In the genomic region with DNA sequence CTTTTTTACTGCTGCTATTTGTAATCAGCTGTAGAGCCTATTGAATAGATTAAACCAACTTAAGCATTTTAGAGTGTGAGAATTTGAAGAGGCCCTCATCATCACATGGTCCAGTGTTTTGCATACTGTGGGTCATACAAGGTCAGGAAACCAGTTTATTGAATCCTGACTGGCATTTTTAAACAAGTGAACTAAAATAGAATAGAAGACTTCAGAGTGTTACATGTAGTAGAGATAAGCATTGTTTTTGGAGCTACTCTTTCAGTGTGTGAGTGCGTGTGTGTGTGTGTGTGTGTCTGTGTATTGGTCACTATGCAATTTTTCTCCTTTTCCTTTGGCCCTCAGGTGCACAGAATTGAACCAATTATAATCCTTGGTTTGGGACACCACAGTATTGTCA, we compare ENCODE assay signal across 18 cellular contexts.
A peak's percentile ranks its signal among the peaks of the same experiment; 100 is the strongest.
DNase-seq lines count a peak whose midpoint lies in the region; ATAC-seq, FAIRE-seq and TF ChIP-seq lines count a peak whose summit lies in the region.
"Had no signal": no experiment of that assay in that cellular context is flagged by ENCODE, and none has a peak within 500 bp of the region (broad histone marks: within the 10 kb centered on the region; RNA-seq: fewer than 3 reads in every experiment).

No MANE protein-coding gene starts in this region.

- no peak overlapping the region for H3K9ac ChIP-seq in HepG2 (ENCODE audit: insufficient read depth, low read depth, low read length)

- H3K4me1 ChIP-seq in right atrium auricular region (peaks cover 0 to 5% of the 10 kb centered on the region in 2 donors), heart right ventricle (peaks cover 0 to 33% (median 18%) of the 10 kb centered on the region in 9 donors), lower lobe of right lung (no peaks in the 10 kb centered on the region), upper lobe of right lung (no peaks in the 10 kb centered on the region), HepG2 (ENCODE audit: insufficient read depth, low read length) (no peaks in the 10 kb centered on the region)
- H3K4me1 ChIP-seq: A549, BE2C, Caco-2 had no signal

- H3K36me3 ChIP-seq in right atrium auricular region (no peaks in the 10 kb centered on the region), heart right ventricle (no peaks in the 10 kb centered on the region), lower lobe of right lung (no peaks in the 10 kb centered on the region), upper lobe of right lung (no peaks in the 10 kb centered on the region), HepG2 (replicated peaks in 1 of 2; ENCODE audit: control insufficient read depth in 1 of 2, insufficient read depth in 2 of 2, low read length in 2 of 2) (no peaks in the 10 kb centered on the region)
- H3K36me3 ChIP-seq: BE2C had no signal

- 35 to 55% methylated on average over 1 of the region's 1 CpG for WGBS in heart right ventricle, 2 donors
- WGBS in HepG2 (ENCODE audit: low lambda C conversion rate) = 0% methylated on average over 1 of the region's 1 CpG

- no peak for TF ChIP-seq POLR2A in HepG2 (IDR thresholded peaks at IDR 0.05; ENCODE audit: insufficient read depth in 1 of 2, low read depth in 2 of 2, low read length in 2 of 2)

- CTCF ChIA-PET in HepG2 (lab: Yijun Ruan, JAX; ENCODE audit: low intra/inter-chr PET ratio, low total read pairs) = no interaction called here

- no peak for TF ChIP-seq RAD21 in HepG2 (CRISPR knock-in tag; IDR thresholded peaks at IDR 0.05)

- no peaks in the 10 kb centered on the region for H3K79me2 ChIP-seq in HepG2 (ENCODE audit: insufficient read depth, low read length)

- ATAC-seq in Right ventricle myocardium superior (ENCODE audit: poor library complexity) (peak; percentile 91), heart right ventricle (peak; percentile 38 to 89 (median 64)), lower lobe of right lung (peak; percentile 35 to 54), upper lobe of right lung (peak; percentile 57), HG02852 (IDR thresholded peaks at IDR 0.05; ENCODE audit: unreplicated experiment) (no peak), HepG2 (no peak)
- ATAC-seq: A549 had no signal

- no peak overlapping the region for H3K4me3 ChIP-seq in right atrium auricular region
- H3K4me3 ChIP-seq in heart right ventricle = no peak overlapping the region
- no peak overlapping the region for H3K4me3 ChIP-seq in lower lobe of right lung
- H3K4me3 ChIP-seq in upper lobe of right lung = no peak overlapping the region
- H3K4me3 ChIP-seq in HepG2 (replicated peaks in 1 of 3; ENCODE audit: insufficient read depth in 1 of 3, low read depth in 2 of 3, low read length in 3 of 3) = no peak overlapping the region
- H3K4me3 ChIP-seq: A549 had no signal

- no peak for TF ChIP-seq EP300 in HepG2 (IDR thresholded peaks at IDR 0.05; ENCODE audit: low read depth in 2 of 2, low read length in 2 of 2)
- no peak for TF ChIP-seq EP300 in HepG2 (CRISPR knock-in tag; IDR thresholded peaks at IDR 0.05; ENCODE audit: borderline replicate concordance)

- H3K9me3 ChIP-seq in right atrium auricular region (peaks cover 0 to 9% of the 10 kb centered on the region in 2 donors), heart right ventricle (peaks cover 0 to 11% (median 0%) of the 10 kb centered on the region in 11 donors), lower lobe of right lung (no peaks in the 10 kb centered on the region), upper lobe of right lung (no peaks in the 10 kb centered on the region), HepG2 (ENCODE audit: low read length) (no peaks in the 10 kb centered on the region)
- H3K9me3 ChIP-seq: A549, BE2C, Caco-2 had no signal

- H3K27me3 ChIP-seq in right atrium auricular region (no peaks in the 10 kb centered on the region), heart right ventricle (no peaks in the 10 kb centered on the region), lower lobe of right lung (ENCODE audit: low read depth) (no peaks in the 10 kb centered on the region), upper lobe of right lung (peaks cover under 1% of the 10 kb centered on the region), HepG2 (ENCODE audit: control insufficient read depth in 1 of 2, insufficient read depth in 2 of 2, low read length in 2 of 2) (peaks cover 0 to 4% of the 10 kb centered on the region in 2 experiments; a peak in 2 of 5 replicates)
- H3K27me3 ChIP-seq: BE2C had no signal

- POLR2A ChIA-PET in HepG2 (lab: Yijun Ruan, JAX) = no interaction called here

- intact Hi-C loops in Right ventricle myocardium superior (cut with DNase I) (no loop called here), heart right ventricle (cut with DNase I) (no loop called here), lower lobe of right lung (cut with DNase I) (no loop called here), upper lobe of right lung (cut with DNase I) (no loop called here), HepG2 (cut with micrococcal nuclease; ENCODE audit: unreplicated experiment) (no loop called here)

- in situ Hi-C loops in HepG2 (cut with HindIII; ENCODE audit: extremely low pct_ligation_motif_present, low pct_unique_long_range_greater_than_20kb) = no loop called here

- no peak for FAIRE-seq in HepG2 (lab: Jason Lieb, UNC)
- FAIRE-seq: A549, GM12892 had no signal

- no peak overlapping the region for H3K4me2 ChIP-seq in HepG2 (ENCODE audit: low read depth, low read length)
- H3K4me2 ChIP-seq: A549 had no signal

- BruUV-seq in HepG2 (replicated peaks; lab: Mats Ljungman, UMichigan) = no TSS peak

- H3K27ac ChIP-seq in right atrium auricular region = no peak overlapping the region
- peak overlapping the region in 1 of 10 donors; percentile 10 for H3K27ac ChIP-seq in heart right ventricle
- H3K27ac ChIP-seq in lower lobe of right lung = no peak overlapping the region
- no peak overlapping the region for H3K27ac ChIP-seq in upper lobe of right lung
- H3K27ac ChIP-seq in HepG2 (ENCODE audit: extremely low read length, insufficient read depth, low read length) = no peak overlapping the region
- H3K27ac ChIP-seq: A549, HL-60 had no signal

- TF ChIP-seq CTCF in right atrium auricular region (IDR thresholded peaks at IDR 0.05) (no peak), heart right ventricle (IDR thresholded peaks at IDR 0.05) (no peak), lower lobe of right lung (IDR thresholded peaks at IDR 0.05) (no peak), upper lobe of right lung (IDR thresholded peaks at IDR 0.05) (no peak), HepG2 (CRISPR knock-in tag; IDR thresholded peaks at IDR 0.05) (no peak)

- no peaks in the 10 kb centered on the region for H4K20me1 ChIP-seq in HepG2 (ENCODE audit: insufficient read depth, low read length)

- DNase-seq in Right ventricle myocardium superior = no peak
- no peak for DNase-seq in right atrium auricular region (ENCODE audit: low spot score)
- peak in 1 of 2 donors; percentile 35 for DNase-seq in heart right ventricle
- no peak for DNase-seq in lower lobe of right lung
- no peak for DNase-seq in upper lobe of right lung
- DNase-seq in T-helper 2 cell = no peak
- DNase-seq in HepG2 (ENCODE audit: low spot score) = no peak
- DNase-seq: BE2C; Caco-2; CD8-positive, alpha-beta memory T cell; DND-41; GDM1; GOT3; H9 had no signal

- no peak overlapping the region for H2AFZ ChIP-seq in HepG2 (ENCODE audit: low read length)

TF ChIP-seq in HepG2, 621 proteins besides CTCF, POLR2A, EP300 and RAD21 (continues in another document):
- TF ChIP-seq ZBTB46 (CRISPR knock-in tag; IDR thresholded peaks at IDR 0.05; ENCODE audit: borderline replicate concordance) (no peak), NR2F6 (IDR thresholded peaks at IDR 0.05) (no peak), NR2F6 (CRISPR knock-in tag; IDR thresholded peaks at IDR 0.05) (no peak), TFAP4 (IDR thresholded peaks at IDR 0.05; ENCODE audit: borderline replicate concordance, low read depth) (no peak), ZKSCAN1 (IDR thresholded peaks at IDR 0.05; ENCODE audit: low read length) (no peak), ZNF10 (CRISPR knock-in tag; IDR thresholded peaks at IDR 0.05; ENCODE audit: borderline replicate concordance, low read depth) (no peak), ZNF615 (CRISPR knock-in tag; IDR thresholded peaks at IDR 0.05; ENCODE audit: borderline replicate concordance) (no peak), KDM5B (CRISPR knock-in tag; IDR thresholded peaks at IDR 0.05; ENCODE audit: borderline replicate concordance) (no peak), ZBTB38 (CRISPR knock-in tag; IDR thresholded peaks at IDR 0.05) (no peak), ISX (CRISPR knock-in tag; conservative IDR thresholded peaks at IDR 0.05) (no peak), PTBP1 (IDR thresholded peaks at IDR 0.05; ENCODE audit: low read depth, low read length, poor library complexity, severe bottlenecking) (no peak), ZNF674 (CRISPR knock-in tag; IDR thresholded peaks at IDR 0.05; ENCODE audit: low read depth) (no peak)
- TF ChIP-seq, protein P1, sequence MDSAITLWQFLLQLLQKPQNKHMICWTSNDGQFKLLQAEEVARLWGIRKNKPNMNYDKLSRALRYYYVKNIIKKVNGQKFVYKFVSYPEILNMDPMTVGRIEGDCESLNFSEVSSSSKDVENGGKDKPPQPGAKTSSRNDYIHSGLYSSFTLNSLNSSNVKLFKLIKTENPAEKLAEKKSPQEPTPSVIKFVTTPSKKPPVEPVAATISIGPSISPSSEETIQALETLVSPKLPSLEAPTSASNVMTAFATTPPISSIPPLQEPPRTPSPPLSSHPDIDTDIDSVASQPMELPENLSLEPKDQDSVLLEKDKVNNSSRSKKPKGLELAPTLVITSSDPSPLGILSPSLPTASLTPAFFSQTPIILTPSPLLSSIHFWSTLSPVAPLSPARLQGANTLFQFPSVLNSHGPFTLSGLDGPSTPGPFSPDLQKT (CRISPR knock-in tag; IDR thresholded peaks at IDR 0.05; ENCODE audit: borderline replicate concordance) = no peak

Comparison
In these comparisons a context has a peak if more than half of its experiments do, and no peak if none do; other contexts are left out.
1. ATAC-seq: peak in Right ventricle myocardium superior (single experiment), heart right ventricle (8 of 8), lower lobe of right lung (2 of 2) and upper lobe of right lung (single experiment); none in HG02852 (single experiment) and HepG2 (single experiment).